18 cellular contexts compared by ENCODE assay signal in the genomic region with DNA sequence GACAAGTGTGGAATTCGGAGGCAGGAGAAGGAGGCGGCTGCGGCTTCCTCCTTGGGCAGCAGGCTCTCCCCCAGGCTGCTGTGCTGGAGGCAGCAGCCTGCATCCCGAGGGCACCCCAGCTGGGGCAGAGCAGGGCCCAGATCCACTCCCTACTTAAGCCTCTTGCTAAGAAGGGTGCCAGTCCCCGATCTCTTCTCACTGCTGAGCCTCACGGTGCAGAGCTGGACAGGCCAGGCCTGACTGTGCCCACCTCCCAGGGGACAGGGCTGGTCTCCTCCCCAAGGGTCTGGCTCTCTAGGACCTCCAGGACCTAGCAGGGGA.
"Had no signal": no experiment of that assay in that cellular context is flagged by ENCODE, and none has a peak within 500 bp of the region (broad histone marks: within the 10 kb centered on the region; RNA-seq: fewer than 3 reads in every experiment).

No MANE protein-coding gene starts in this region.

- H3K4me1 ChIP-seq: colonic mucosa, gastrocnemius medialis, neural progenitor cell, psoas muscle, upper lobe of right lung had no signal

- H3K9ac ChIP-seq: neural progenitor cell had no signal

- H3K27ac ChIP-seq: colonic mucosa, gastrocnemius medialis, heart left ventricle, hepatocyte, neural progenitor cell, ovary, psoas muscle, suprapubic skin, transverse colon, upper lobe of right lung had no signal

- H3K27me3 ChIP-seq: colonic mucosa, gastrocnemius medialis, heart left ventricle, hepatocyte, ovary, sigmoid colon, suprapubic skin, transverse colon had no signal

- DNase-seq: central memory CD4-positive, alpha-beta T cell; colonic mucosa; effector CD8-positive, alpha-beta T cell; gastrocnemius medialis; naive B cell; nucleus accumbens; ovary; stimulated activated naive B cell treated with anti-CD40 and anti-IgM and Interleukin-4, amounts not matched to agents 10 μg/mL and 1 μg/mL and 100 μg/mL, for 72 hours; upper lobe of right lung had no signal

- H3K4me2 ChIP-seq: hepatocyte, neural progenitor cell had no signal

- H2AFZ ChIP-seq: hepatocyte, neural progenitor cell had no signal

- H3K9me3 ChIP-seq: colonic mucosa, gastrocnemius medialis, heart left ventricle, mucosa of descending colon, ovary, psoas muscle, sigmoid colon, suprapubic skin, transverse colon, upper lobe of right lung had no signal

- H3K4me3 ChIP-seq: colonic mucosa, gastrocnemius medialis, heart left ventricle, hepatocyte, lung, mucosa of descending colon, neural progenitor cell, ovary, psoas muscle, sigmoid colon, suprapubic skin, transverse colon, upper lobe of right lung had no signal

- H3K36me3 ChIP-seq: colonic mucosa, gastrocnemius medialis, heart left ventricle, neural progenitor cell, ovary, sigmoid colon, suprapubic skin, transverse colon, upper lobe of right lung had no signal
